In genomic region chr17:40355123-40355803, GRCh38 we compare ENCODE assay signal across 9 cellular contexts. TPM values are rescaled to one million over a fixed set of nuclear protein-coding genes. Genes with fewer than 3 reads are reported as not detected.
A peak's percentile ranks its signal among the peaks of the same experiment; 100 is the strongest.
DNase-seq lines count a peak whose midpoint lies in the region; ATAC-seq and TF ChIP-seq lines count a peak whose summit lies in the region.
"Had no signal": no experiment of that assay in that cellular context is flagged by ENCODE, and none has a peak within 500 bp of the region (broad histone marks: within the 10 kb centered on the region; RNA-seq: fewer than 3 reads in every experiment).

No MANE protein-coding gene starts in this region.

- peaks cover 11% of the 10 kb centered on the region for H4K20me1 ChIP-seq in smooth muscle cell (ENCODE audit: low read depth)

- H3K27ac ChIP-seq in CD8-positive, alpha-beta T cell (ENCODE audit: low read depth, low read length) = no peak overlapping the region
- H3K27ac ChIP-seq in right atrium auricular region = peak overlapping the region; percentile 27 to 55
- no peak overlapping the region for H3K27ac ChIP-seq in smooth muscle cell (ENCODE audit: low read depth)

- CTCF ChIA-PET in CD8-positive, alpha-beta T cell (lab: Charles Lee) = interaction anchor here (0.6 to 34.5 kb wide), 36 partner anchors 8 to 375 kb away, joined by 3 to 1103 read pairs (median 5); partner anchors contain the start of genes GJD3, RARA, TNS4 and TOP2A

- H3K4me3 ChIP-seq in CD8-positive, alpha-beta T cell (ENCODE audit: low read depth, low read length) = no peak overlapping the region
- H3K4me3 ChIP-seq in right atrium auricular region (no peak overlapping the region), smooth muscle cell (no peak overlapping the region)

- no peak overlapping the region for H3K4me3 Mint-ChIP-seq in CD8-positive, alpha-beta T cell
- H3K4me3 Mint-ChIP-seq in activated naive CD8-positive, alpha-beta T cell treated with anti-CD3 and anti-CD28 coated beads, Interleukin-2, amount 50 U/mL, for 24 hours = no peak overlapping the region

- no peaks in the 10 kb centered on the region for H3K27me3 Mint-ChIP-seq in CD8-positive, alpha-beta T cell (ENCODE audit: low read depth)
- no peaks in the 10 kb centered on the region for H3K27me3 Mint-ChIP-seq in activated naive CD8-positive, alpha-beta T cell treated with anti-CD3 and anti-CD28 coated beads, Interleukin-2, amount 50 U/mL, for 24 hours
- H3K27me3 Mint-ChIP-seq: IgD-negative memory B cell had no signal

- H3K36me3 ChIP-seq in CD8-positive, alpha-beta T cell (ENCODE audit: insufficient read depth, low read length) = peaks cover 21% of the 10 kb centered on the region
- H3K36me3 ChIP-seq in right atrium auricular region = peaks cover 56% of the 10 kb centered on the region
- H3K36me3 ChIP-seq in smooth muscle cell (ENCODE audit: low read depth) = no peaks in the 10 kb centered on the region

- H3K79me2 ChIP-seq in smooth muscle cell (ENCODE audit: low read depth) = peaks cover 4% of the 10 kb centered on the region

- H3K27ac Mint-ChIP-seq in CD8-positive, alpha-beta T cell = no peak overlapping the region
- H3K27ac Mint-ChIP-seq in activated naive CD8-positive, alpha-beta T cell treated with anti-CD3 and anti-CD28 coated beads, Interleukin-2, amount 50 U/mL, for 24 hours = no peak overlapping the region

- peak; percentile 78 for ATAC-seq in CD8-positive, alpha-beta T cell
- ATAC-seq in HG02981 (IDR thresholded peaks at IDR 0.05; ENCODE audit: unreplicated experiment) (peak; percentile 53), GM18511 (IDR thresholded peaks at IDR 0.05; ENCODE audit: unreplicated experiment) (no peak), GM21529 (IDR thresholded peaks at IDR 0.05; ENCODE audit: unreplicated experiment) (no peak)
- peak; percentile 75 for ATAC-seq in activated naive CD8-positive, alpha-beta T cell treated with anti-CD3 and anti-CD28 coated beads, Interleukin-2, amount 50 U/mL, for 24 hours

- peaks cover 13% of the 10 kb centered on the region for H3K4me1 Mint-ChIP-seq in CD8-positive, alpha-beta T cell (ENCODE audit: low read depth)
- H3K4me1 Mint-ChIP-seq in activated naive CD8-positive, alpha-beta T cell treated with anti-CD3 and anti-CD28 coated beads, Interleukin-2, amount 50 U/mL, for 24 hours = peaks cover 22% of the 10 kb centered on the region

- H3K27me3 ChIP-seq in CD8-positive, alpha-beta T cell (ENCODE audit: insufficient read depth, low read length) = no peaks in the 10 kb centered on the region
- H3K27me3 ChIP-seq in right atrium auricular region (no peaks in the 10 kb centered on the region), smooth muscle cell (ENCODE audit: low read depth) (no peaks in the 10 kb centered on the region)

- DNase-seq in CD8-positive, alpha-beta T cell = peak; percentile 67 to 90 (median 73)
- DNase-seq in T follicular helper cell (ENCODE audit: low read depth) = peak; percentile 69
- DNase-seq in activated naive CD8-positive, alpha-beta T cell treated with anti-CD3 and anti-CD28 coated beads, Interleukin-2, amount 50 U/mL, for 24 hours = peak; percentile 87
- peak; percentile 83 for DNase-seq in right atrium auricular region (ENCODE audit: low spot score)
- peak; percentile 57 for DNase-seq in smooth muscle cell (lab: John Stamatoyannopoulos, UW; ENCODE audit: unreplicated experiment)

- 62% methylated on average over 28 of the region's 29 CpGs for WGBS in smooth muscle cell (ENCODE audit: low lambda C conversion rate)

- intact Hi-C loops in CD8-positive, alpha-beta T cell (cut with DNase I, micrococcal nuclease) = loop anchor here (1.0 to 10.0 kb wide), 9 partner anchors 33 to 437 kb away; partner anchors contain the start of gene CSF3 (in 1 of the 2)

- H3K9me3 ChIP-seq in CD8-positive, alpha-beta T cell (ENCODE audit: low read length) = no peaks in the 10 kb centered on the region
- no peaks in the 10 kb centered on the region for H3K9me3 ChIP-seq in right atrium auricular region
- no peaks in the 10 kb centered on the region for H3K9me3 ChIP-seq in smooth muscle cell (replicated peaks; ENCODE audit: low read depth)

- H3K9ac ChIP-seq in smooth muscle cell (ENCODE audit: low read depth) = no peak overlapping the region

- POLR2A ChIA-PET in CD8-positive, alpha-beta T cell (lab: Charles Lee) = interaction anchor here (1.0 to 2.2 kb wide), 8 partner anchors 31 to 178 kb away, joined by 3 to 10 read pairs (median 6); no protein-coding TSS in a partner anchor

- H3F3A ChIP-seq in smooth muscle cell (ENCODE audit: low read depth) = no peaks in the 10 kb centered on the region

- no peaks in the 10 kb centered on the region for H3K4me1 ChIP-seq in CD8-positive, alpha-beta T cell (ENCODE audit: insufficient read depth, low read length)
- H3K4me1 ChIP-seq in right atrium auricular region (peaks cover 0 to 38% of the 10 kb centered on the region in 2 donors), smooth muscle cell (ENCODE audit: low read depth) (peaks cover 10% of the 10 kb centered on the region)

- H3K36me3 Mint-ChIP-seq in CD8-positive, alpha-beta T cell = peaks cover 42% of the 10 kb centered on the region
- H3K36me3 Mint-ChIP-seq in activated naive CD8-positive, alpha-beta T cell treated with anti-CD3 and anti-CD28 coated beads, Interleukin-2, amount 50 U/mL, for 24 hours (ENCODE audit: low read depth) = peaks cover 11% of the 10 kb centered on the region

- H3K9me3 Mint-ChIP-seq in CD8-positive, alpha-beta T cell = no peaks in the 10 kb centered on the region
- H3K9me3 Mint-ChIP-seq in activated naive CD8-positive, alpha-beta T cell treated with anti-CD3 and anti-CD28 coated beads, Interleukin-2, amount 50 U/mL, for 24 hours = no peaks in the 10 kb centered on the region
- H3K9me3 Mint-ChIP-seq: IgD-negative memory B cell had no signal

- H2AFZ ChIP-seq in smooth muscle cell (ENCODE audit: low read depth) = no peak overlapping the region

- peak; percentile 93 for TF ChIP-seq CTCF in CD8-positive, alpha-beta T cell (IDR thresholded peaks at IDR 0.05)
- TF ChIP-seq CTCF in right atrium auricular region (IDR thresholded peaks at IDR 0.05) (peak; percentile 97 to 98), smooth muscle cell (IDR thresholded peaks at IDR 0.05; ENCODE audit: borderline replicate concordance, insufficient read depth, poor library complexity, severe bottlenecking) (peak; percentile 96)

- H3K4me2 ChIP-seq in smooth muscle cell = no peak overlapping the region

RNA-seq across cellular contexts. Expression of gene GJD3, which starts 9.3 kb away (rescaled TPM):
- not detected for total RNA-seq in CD8-positive, alpha-beta T cell
- total RNA-seq in right atrium auricular region = 1 to 10 TPM in 1 of 2 donors, not detected in 1; 1.6 TPM
- total RNA-seq in smooth muscle cell = not detected in 2 replicates
- 0.27 and 0.30 TPM in 2 replicates for polyA plus RNA-seq in smooth muscle cell
- polyA plus RNA-seq: IgD-negative memory B cell had no signal

RNA-seq across cellular contexts. Expression of gene RARA, which starts 46.3 kb away (rescaled TPM):
- total RNA-seq in CD8-positive, alpha-beta T cell = 100 to 1,000 TPM; 133 TPM
- total RNA-seq in right atrium auricular region (10 to 100 TPM; 28.5 to 51.7 TPM), smooth muscle cell (13.6 and 22.5 TPM in 2 replicates)
- polyA plus RNA-seq in smooth muscle cell = 21.6 and 22.1 TPM in 2 replicates

Comparison
In these comparisons a context has a peak if more than half of its experiments do, and no peak if none do; other contexts are left out.
1. ATAC-seq: peak in CD8-positive, alpha-beta T cell (single experiment), HG02981 (single experiment) and activated naive CD8-positive, alpha-beta T cell treated with anti-CD3 and anti-CD28 coated beads, Interleukin-2, amount 50 U/mL, for 24 hours (single experiment); none in GM18511 (single experiment) and GM21529 (single experiment).
2. H3K27ac ChIP-seq: peak in right atrium auricular region (2 of 2); none in CD8-positive, alpha-beta T cell (single experiment) and smooth muscle cell (single experiment).
3. Peak in every context shown above with its lines, with median percentiles within 50 percentile points of each other: DNase-seq and CTCF ChIP-seq.